8 cellular contexts compared by ENCODE assay signal in the genomic region with DNA sequence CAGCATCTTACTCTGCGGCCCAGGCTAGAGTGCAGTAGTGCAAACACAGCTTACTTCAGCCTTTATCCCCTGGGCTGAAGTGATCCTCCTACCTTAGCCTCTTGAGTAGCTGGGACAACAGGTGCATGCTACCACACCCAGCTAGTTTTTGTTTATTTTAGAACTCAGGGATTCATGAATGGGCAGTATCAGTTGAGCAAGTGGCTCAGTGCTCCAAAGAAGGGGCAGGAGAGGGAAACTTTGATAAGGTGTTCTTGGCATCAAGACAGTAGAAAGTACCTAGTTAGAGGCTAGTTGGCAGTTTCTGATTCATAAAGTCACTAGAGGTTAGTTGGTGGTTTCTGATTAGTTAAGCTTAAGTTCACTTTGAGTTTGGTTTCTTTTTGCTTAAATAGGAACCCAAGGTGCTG. TPM values are rescaled to one million over a fixed set of nuclear protein-coding genes. Genes with fewer than 3 reads are reported as not detected.
A peak's percentile ranks its signal among the peaks of the same experiment; 100 is the strongest.
DNase-seq lines count a peak whose midpoint lies in the region; ATAC-seq, FAIRE-seq and TF ChIP-seq lines count a peak whose summit lies in the region.

No MANE protein-coding gene starts in this region.

- H3K27ac ChIP-seq in HepG2 (ENCODE audit: extremely low read length, insufficient read depth, low read length) = peak overlapping the region; percentile 64

- POLR2A ChIA-PET in HepG2 (lab: Yijun Ruan, JAX) (interaction anchor here (1.2 to 1.3 kb wide), 2 partner anchors 9 to 12 kb away, joined by 4 to 5 read pairs; no protein-coding TSS in a partner anchor), HEK293T (lab: Yijun Ruan, JAX) (no interaction called here)

- TF ChIP-seq EP300 in HepG2 (IDR thresholded peaks at IDR 0.05; ENCODE audit: low read depth in 2 of 2, low read length in 2 of 2) (no peak), HepG2 (CRISPR knock-in tag; IDR thresholded peaks at IDR 0.05; ENCODE audit: borderline replicate concordance) (no peak)

- H3K4me1 ChIP-seq in HepG2 (ENCODE audit: insufficient read depth, low read length) = peaks cover 99% of the 10 kb centered on the region

- H3K9ac ChIP-seq in HepG2 (ENCODE audit: insufficient read depth, low read depth, low read length) = no peak overlapping the region

- BruUV-seq in HepG2 (replicated peaks; lab: Mats Ljungman, UMichigan) = no TSS peak

- 50% methylated on average over 1 of the region's 1 CpG for WGBS in HepG2 (ENCODE audit: low lambda C conversion rate)

- no peaks in the 10 kb centered on the region for H3K27me3 ChIP-seq in HepG2 (ENCODE audit: control insufficient read depth in 1 of 2, insufficient read depth in 2 of 2, low read length in 2 of 2)

- no peak overlapping the region for H2AFZ ChIP-seq in HepG2 (ENCODE audit: low read length)

- peaks cover 97% of the 10 kb centered on the region for H4K20me1 ChIP-seq in HepG2 (ENCODE audit: insufficient read depth, low read length)

- peaks cover 5 to 9% of the 10 kb centered on the region in 2 experiments; a peak in 3 of 5 replicates for H3K36me3 ChIP-seq in HepG2 (replicated peaks in 1 of 2; ENCODE audit: control insufficient read depth in 1 of 2, insufficient read depth in 2 of 2, low read length in 2 of 2)

- in situ Hi-C loops in HepG2 (cut with HindIII; ENCODE audit: extremely low pct_ligation_motif_present, low pct_unique_long_range_greater_than_20kb) = no loop called here

- TF ChIP-seq RAD21 in HepG2 (CRISPR knock-in tag; IDR thresholded peaks at IDR 0.05) = no peak

- CTCF ChIA-PET in HepG2 (lab: Yijun Ruan, JAX; ENCODE audit: low intra/inter-chr PET ratio, low total read pairs) (no interaction called here), HEK293T (lab: Yijun Ruan, JAX) (interaction anchor here (0.5 kb wide), 1 partner anchor 347 kb away, joined by 3 read pairs; no protein-coding TSS in a partner anchor)

- peak overlapping the region; percentile 26 for H3K4me2 ChIP-seq in HepG2 (ENCODE audit: low read depth, low read length)

- peak; percentile 87 for ATAC-seq in GM18517 (IDR thresholded peaks at IDR 0.05; ENCODE audit: unreplicated experiment)
- ATAC-seq in GM21576 (IDR thresholded peaks at IDR 0.05; ENCODE audit: unreplicated experiment) = peak; percentile 76
- ATAC-seq in HG03521 (IDR thresholded peaks at IDR 0.05; ENCODE audit: unreplicated experiment) = peak; percentile 56
- ATAC-seq in HepG2 = no peak; the same call in 2 of the 3 replicates

- DNase-seq in HepG2 (ENCODE audit: low spot score) (no peak), HTR-8/SVneo (ENCODE audit: insufficient read length, low spot score) (no peak), HEK293T (ENCODE audit: extremely low spot score) (no peak), occipital lobe (lab: John Stamatoyannopoulos, UW) (no peak)
- no peak for DNase-seq in NK-92 treated with Interleukin-12 subunit alpha and Interleukin-12 subunit beta, amount 100 ng/mL, for 24 hours (lab: John Stamatoyannopoulos, UW)

- TF ChIP-seq POLR2A in HepG2 (IDR thresholded peaks at IDR 0.05; ENCODE audit: insufficient read depth in 1 of 2, low read depth in 2 of 2, low read length in 2 of 2) = no peak

- no peak for TF ChIP-seq CTCF in HepG2 (CRISPR knock-in tag; IDR thresholded peaks at IDR 0.05)

- H3K9me3 ChIP-seq in HepG2 (ENCODE audit: low read length) = no peaks in the 10 kb centered on the region

- FAIRE-seq in HepG2 (lab: Jason Lieb, UNC) = no peak
- no peak for FAIRE-seq in HTR-8/SVneo (lab: Jason Lieb, UNC)

- H3K4me3 ChIP-seq in HepG2 (replicated peaks in 1 of 3; ENCODE audit: insufficient read depth in 1 of 3, low read depth in 2 of 3, low read length in 3 of 3) = no peak overlapping the region

- H3K79me2 ChIP-seq in HepG2 (ENCODE audit: insufficient read depth, low read length) = peaks cover 97% of the 10 kb centered on the region

- intact Hi-C loops in HepG2 (cut with micrococcal nuclease; ENCODE audit: unreplicated experiment) = loop anchor here (10.0 kb wide), 1 partner anchor 384 kb away; no protein-coding TSS in a partner anchor

TF ChIP-seq in HepG2, 621 proteins besides CTCF, POLR2A, EP300 and RAD21 (continues in another document):
- TF ChIP-seq REPIN1 (CRISPR knock-in tag; IDR thresholded peaks at IDR 0.05; ENCODE audit: borderline replicate concordance, low read depth) (no peak), SMC3 (IDR thresholded peaks at IDR 0.05; ENCODE audit: low read length) (no peak), TEAD3 (CRISPR knock-in tag; optimal IDR thresholded peaks at IDR 0.05; ENCODE audit: borderline replicate concordance) (no peak), TAF15 (IDR thresholded peaks at IDR 0.05; ENCODE audit: low read depth, low read length, poor library complexity, severe bottlenecking) (no peak)
- TF ChIP-seq, protein P1, sequence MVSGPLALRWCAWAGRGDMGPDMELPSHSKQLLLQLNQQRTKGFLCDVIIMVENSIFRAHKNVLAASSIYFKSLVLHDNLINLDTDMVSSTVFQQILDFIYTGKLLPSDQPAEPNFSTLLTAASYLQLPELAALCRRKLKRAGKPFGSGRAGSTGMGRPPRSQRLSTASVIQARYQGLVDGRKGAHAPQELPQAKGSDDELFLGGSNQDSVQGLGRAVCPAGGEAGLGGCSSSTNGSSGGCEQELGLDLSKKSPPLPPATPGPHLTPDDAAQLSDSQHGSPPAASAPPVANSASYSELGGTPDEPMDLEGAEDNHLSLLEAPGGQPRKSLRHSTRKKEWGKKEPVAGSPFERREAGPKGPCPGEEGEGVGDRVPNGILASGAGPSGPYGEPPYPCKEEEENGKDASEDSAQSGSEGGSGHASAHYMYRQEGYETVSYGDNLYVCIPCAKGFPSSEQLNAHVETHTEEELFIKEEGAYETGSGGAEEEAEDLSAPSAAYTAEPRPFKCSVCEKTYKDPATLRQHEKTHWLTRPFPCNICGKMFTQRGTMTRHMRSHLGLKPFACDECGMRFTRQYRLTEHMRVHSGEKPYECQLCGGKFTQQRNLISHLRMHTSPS (CRISPR knock-in tag; IDR thresholded peaks at IDR 0.05; ENCODE audit: low read depth) = no peak

TF ChIP-seq in HEK293T, 16 proteins besides CTCF, POLR2A, EP300 and RAD21:
- TF ChIP-seq ELF4 (IDR thresholded peaks at IDR 0.05) = no peak
- no peak for TF ChIP-seq TARDBP (IDR thresholded peaks at IDR 0.05)
- no peak for TF ChIP-seq FOXM1 (IDR thresholded peaks at IDR 0.05; ENCODE audit: borderline replicate concordance)
- no peak for TF ChIP-seq LEF1 (IDR thresholded peaks at IDR 0.05; ENCODE audit: borderline replicate concordance)
- no peak for TF ChIP-seq BHLHE40 (IDR thresholded peaks at IDR 0.05; ENCODE audit: borderline replicate concordance)
- TF ChIP-seq FOXK2 (IDR thresholded peaks at IDR 0.05) = no peak
- TF ChIP-seq CTBP1 (IDR thresholded peaks at IDR 0.05; ENCODE audit: borderline replicate concordance) = no peak
- TF ChIP-seq SUZ12 (IDR thresholded peaks at IDR 0.05) = no peak

RNA-seq across cellular contexts. Expression of a gene that starts 18.4 kb away (rescaled TPM):
- total RNA-seq in HepG2 (2016; rRNA removed; fragmentation: Illumina TruSeq; extraction: Trizol) (106 and 118 TPM in 2 replicates), occipital lobe (42.1 TPM)
- 122 and 139 TPM in 2 replicates for total RNA-seq in HepG2 (2016; cell fraction: cytosol; rRNA removed; fragmentation: Illumina TruSeq; extraction: Trizol; ENCODE audit: low read depth)
- total RNA-seq in HepG2 (2016; cell fraction: insoluble cytoplasmic fraction; rRNA removed; fragmentation: Illumina TruSeq; extraction: Trizol) = 99.4 and 119 TPM in 2 replicates
- total RNA-seq in HepG2 (2016; cell fraction: membrane; rRNA removed; fragmentation: Illumina TruSeq; extraction: Trizol) = 66.5 and 76.0 TPM in 2 replicates
- 103 and 118 TPM in 2 replicates for total RNA-seq in HepG2 (2016; cell fraction: nucleus; rRNA removed; fragmentation: Illumina TruSeq; extraction: Trizol)
- 70.3 and 100 TPM in 2 replicates for polyA plus RNA-seq in HepG2 (2011; rRNA removed)
- 34.7 and 45.8 TPM in 2 replicates for polyA plus RNA-seq in HepG2 (2011; cell fraction: cytosol; rRNA removed)
- polyA plus RNA-seq in HepG2 (2011; cell fraction: nucleus; rRNA removed) = 47.7 and 50.1 TPM in 2 replicates
- 45.5 and 53.7 TPM in 2 replicates for polyA plus RNA-seq in HepG2 (2012)
- 3.2 and 3.5 TPM in 2 replicates for polyA plus RNA-seq in HepG2 (2016; cell fraction: cytosol; fragmentation: Illumina TruSeq; extraction: Trizol; ENCODE audit: low read depth)
- 140 and 150 TPM in 2 replicates for polyA plus RNA-seq in HepG2 (2016; cell fraction: insoluble cytoplasmic fraction; fragmentation: Illumina TruSeq; extraction: Trizol; ENCODE audit: low read depth)
- 12.3 and 15.0 TPM in 2 replicates for polyA plus RNA-seq in HepG2 (2016; cell fraction: membrane; fragmentation: Illumina TruSeq; extraction: Trizol; ENCODE audit: low read depth)
- polyA plus RNA-seq in HepG2 (2016; cell fraction: nucleus; fragmentation: Illumina TruSeq; extraction: Trizol; ENCODE audit: insufficient read depth, low read depth) = 118 and 128 TPM in 2 replicates
- 19.6 and 88.1 TPM in 2 replicates for polyA minus RNA-seq in HepG2 (2011; rRNA and poly(A)+ RNA removed; ENCODE audit: low replicate concordance)
- polyA minus RNA-seq in HepG2 (2011; cell fraction: cytosol; rRNA and poly(A)+ RNA removed) = 86.8 and 89.8 TPM in 2 replicates
- 194 and 209 TPM in 2 replicates for polyA minus RNA-seq in HepG2 (2011; cell fraction: nucleus; rRNA and poly(A)+ RNA removed)
